In the genomic region with DNA sequence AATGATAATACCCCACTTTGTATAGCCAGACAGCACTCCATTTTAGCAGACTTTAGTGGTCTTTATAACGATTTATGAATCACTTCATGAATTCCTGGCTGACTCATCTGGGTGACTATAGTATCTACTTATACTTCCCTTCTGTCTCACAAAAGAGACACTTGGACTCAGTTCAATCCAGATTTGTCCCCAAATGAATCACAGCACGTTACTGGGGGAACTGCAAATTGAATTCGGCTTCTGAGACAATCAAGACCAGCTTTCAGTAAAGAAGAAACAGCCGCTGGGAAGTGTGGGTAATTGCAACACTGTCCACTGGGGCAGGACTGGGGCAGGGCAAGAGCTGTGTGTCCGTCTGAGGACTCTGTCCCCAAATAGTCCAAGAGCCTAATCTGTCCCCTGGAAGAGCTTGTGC, we compare ENCODE assay signal across 9 cellular contexts.
DNase-seq lines count a peak whose midpoint lies in the region; ATAC-seq, FAIRE-seq and TF ChIP-seq lines count a peak whose summit lies in the region.
"Had no signal": no experiment of that assay in that cellular context is flagged by ENCODE, and none has a peak within 500 bp of the region (broad histone marks: within the 10 kb centered on the region; RNA-seq: fewer than 3 reads in every experiment).

No MANE protein-coding gene starts in this region.

- H4K20me1 ChIP-seq in endothelial cell of umbilical vein (replicated peaks; ENCODE audit: control insufficient read depth, extremely low read depth, insufficient read depth, low read length) = no peaks in the 10 kb centered on the region

- no peaks in the 10 kb centered on the region for H3K9me3 ChIP-seq in endothelial cell of umbilical vein (replicated peaks; ENCODE audit: control insufficient read depth, insufficient read depth, low read length)

- no peak overlapping the region for H3K9ac ChIP-seq in endothelial cell of umbilical vein (replicated peaks; ENCODE audit: extremely low read depth, insufficient read depth, low read length)

- H3K4me2 ChIP-seq in endothelial cell of umbilical vein (ENCODE audit: insufficient read depth, low read length) = peak overlapping the region; percentile 45

- no peak for TF ChIP-seq POLR2A in endothelial cell of umbilical vein (IDR thresholded peaks at IDR 0.05; ENCODE audit: low read depth, low read length)

- peak overlapping the region; percentile 13 to 80 (median 74) for H3K27ac Mint-ChIP-seq in nephron

- no peak overlapping the region for H3K4me3 Mint-ChIP-seq in nephron

- H3K4me3 ChIP-seq in endothelial cell of umbilical vein (replicated peaks in 1 of 3; ENCODE audit: insufficient read depth in 1 of 3, low read depth in 1 of 3, low read length in 3 of 3) = no peak overlapping the region

- peak overlapping the region; percentile 25 for H3K27ac ChIP-seq in endothelial cell of umbilical vein (ENCODE audit: insufficient read depth, low read depth, low read length)

- POLR2A ChIA-PET in endothelial cell of umbilical vein (lab: Charles Lee) = no interaction called here

- peaks cover 24% of the 10 kb centered on the region for H3K4me1 Mint-ChIP-seq in nephron

- peak in 1 of 2 donors; percentile 6 for TF ChIP-seq CTCF in endothelial cell of umbilical vein (IDR thresholded peaks at IDR 0.05; ENCODE audit: extremely low read depth in 1 of 2, insufficient read depth in 1 of 2, low read depth in 1 of 2, low read length in 2 of 2)
- no peak for TF ChIP-seq CTCF in nephron (IDR thresholded peaks at IDR 0.05; ENCODE audit: unreplicated experiment in 3 of 3)

- peak; percentile 90 for FAIRE-seq in endothelial cell of umbilical vein (lab: Jason Lieb, UNC)

- BruUV-seq in endothelial cell of umbilical vein (replicated peaks; lab: Mats Ljungman, UMichigan) = no TSS peak

- intact Hi-C loops in endothelial cell of umbilical vein (cut with micrococcal nuclease) = loop anchor here (1.0 kb wide), 1 partner anchor 12 kb away; no protein-coding TSS in a partner anchor

- peaks cover 10% of the 10 kb centered on the region for H3K4me1 ChIP-seq in endothelial cell of umbilical vein (ENCODE audit: control insufficient read depth, extremely low read depth, insufficient read depth, low read length)

- DNase-seq in AG08396 (ENCODE audit: low spot score) = peak; percentile 62
- peak; percentile 16 to 38 for DNase-seq in NCI-H446 (lab: John Stamatoyannopoulos, UW)
- peak; percentile 54 for DNase-seq in endothelial cell of umbilical vein (ENCODE audit: low read depth, low spot score)
- DNase-seq in GDM1 (lab: John Stamatoyannopoulos, UW) = no peak
- DNase-seq in NCI-H2107 treated with DMSO at 0.1 percent for 48 hours (lab: John Stamatoyannopoulos, UW; ENCODE audit: unreplicated experiment) = no peak
- DNase-seq: stimulated activated CD4-positive, alpha-beta T cell treated with anti-CD3 and anti-CD28 coated beads, Interleukin-4, amount 100 ng/mL, for 4 hours had no signal

- H3K9me1 ChIP-seq in endothelial cell of umbilical vein (replicated peaks; ENCODE audit: control insufficient read depth, extremely low read depth, insufficient read depth, low read length) = no peaks in the 10 kb centered on the region

- H3K79me2 ChIP-seq in endothelial cell of umbilical vein (ENCODE audit: control insufficient read depth, insufficient read depth, low read length) = no peaks in the 10 kb centered on the region

- ATAC-seq in HG02759 (IDR thresholded peaks at IDR 0.05; ENCODE audit: unreplicated experiment) (no peak), HG02763 (IDR thresholded peaks at IDR 0.05; ENCODE audit: unreplicated experiment) (no peak)

- H2AFZ ChIP-seq in endothelial cell of umbilical vein (ENCODE audit: low read depth, low read length) = peak overlapping the region; percentile 18

- H3K27me3 ChIP-seq in endothelial cell of umbilical vein (ENCODE audit: control insufficient read depth in 2 of 2, insufficient read depth in 2 of 2, low read length in 2 of 2) = peaks cover 0 to 4% of the 10 kb centered on the region in 2 experiments

- dilution Hi-C loops in endothelial cell of umbilical vein (cut with MboI; ENCODE audit: extremely low pct_ligation_motif_present, low sequenced_read_pairs) = no loop called here

- CTCF ChIA-PET in endothelial cell of umbilical vein (lab: Charles Lee) = interaction anchor here (1.6 kb wide), 1 partner anchor 13 kb away, joined by 3 read pairs; no protein-coding TSS in a partner anchor

- no peaks in the 10 kb centered on the region for H3K36me3 ChIP-seq in endothelial cell of umbilical vein (ENCODE audit: control insufficient read depth in 2 of 2, extremely low read depth in 1 of 2, insufficient read depth in 2 of 2, low read length in 2 of 2)

- H3K9me3 Mint-ChIP-seq in nephron = no peaks in the 10 kb centered on the region

- peaks cover 3% of the 10 kb centered on the region for H3K36me3 Mint-ChIP-seq in nephron (ENCODE audit: low read depth)

- H3K27me3 Mint-ChIP-seq in nephron (ENCODE audit: low read depth) = no peaks in the 10 kb centered on the region

TF ChIP-seq in endothelial cell of umbilical vein, 7 proteins besides CTCF, POLR2A, EP300 and RAD21:
- TF ChIP-seq, protein P1, sequence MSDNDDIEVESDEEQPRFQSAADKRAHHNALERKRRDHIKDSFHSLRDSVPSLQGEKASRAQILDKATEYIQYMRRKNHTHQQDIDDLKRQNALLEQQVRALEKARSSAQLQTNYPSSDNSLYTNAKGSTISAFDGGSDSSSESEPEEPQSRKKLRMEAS (IDR thresholded peaks at IDR 0.05; ENCODE audit: insufficient read depth, insufficient read length) = no peak
- TF ChIP-seq MYC (IDR thresholded peaks at IDR 0.05; ENCODE audit: low read depth, low read length) (no peak), POLR2AphosphoS5 (IDR thresholded peaks at IDR 0.05; ENCODE audit: insufficient read depth, low read depth, low read length) (no peak), JUN (IDR thresholded peaks at IDR 0.05; ENCODE audit: borderline replicate concordance, insufficient read depth, insufficient read length, low read depth) (peak; percentile 73), GATA2 (IDR thresholded peaks at IDR 0.05; ENCODE audit: insufficient read depth, insufficient read length, low read depth, low read length) (peak; percentile 63), EZH2 (IDR thresholded peaks at IDR 0.05; ENCODE audit: borderline replicate concordance, low read depth, low read length, severe bottlenecking) (no peak), FOS (IDR thresholded peaks at IDR 0.05; ENCODE audit: borderline replicate concordance, insufficient read depth, low read length) (peak; percentile 92)

Comparison
In these comparisons a context has a peak if more than half of its experiments do, and no peak if none do; other contexts are left out.
1. DNase-seq: peak in AG08396 (single experiment), NCI-H446 (2 of 2) and endothelial cell of umbilical vein (single experiment); none in GDM1 (single experiment) and NCI-H2107 treated with DMSO at 0.1 percent for 48 hours (single experiment).